9 cellular contexts compared by ENCODE assay signal in the genomic region with DNA sequence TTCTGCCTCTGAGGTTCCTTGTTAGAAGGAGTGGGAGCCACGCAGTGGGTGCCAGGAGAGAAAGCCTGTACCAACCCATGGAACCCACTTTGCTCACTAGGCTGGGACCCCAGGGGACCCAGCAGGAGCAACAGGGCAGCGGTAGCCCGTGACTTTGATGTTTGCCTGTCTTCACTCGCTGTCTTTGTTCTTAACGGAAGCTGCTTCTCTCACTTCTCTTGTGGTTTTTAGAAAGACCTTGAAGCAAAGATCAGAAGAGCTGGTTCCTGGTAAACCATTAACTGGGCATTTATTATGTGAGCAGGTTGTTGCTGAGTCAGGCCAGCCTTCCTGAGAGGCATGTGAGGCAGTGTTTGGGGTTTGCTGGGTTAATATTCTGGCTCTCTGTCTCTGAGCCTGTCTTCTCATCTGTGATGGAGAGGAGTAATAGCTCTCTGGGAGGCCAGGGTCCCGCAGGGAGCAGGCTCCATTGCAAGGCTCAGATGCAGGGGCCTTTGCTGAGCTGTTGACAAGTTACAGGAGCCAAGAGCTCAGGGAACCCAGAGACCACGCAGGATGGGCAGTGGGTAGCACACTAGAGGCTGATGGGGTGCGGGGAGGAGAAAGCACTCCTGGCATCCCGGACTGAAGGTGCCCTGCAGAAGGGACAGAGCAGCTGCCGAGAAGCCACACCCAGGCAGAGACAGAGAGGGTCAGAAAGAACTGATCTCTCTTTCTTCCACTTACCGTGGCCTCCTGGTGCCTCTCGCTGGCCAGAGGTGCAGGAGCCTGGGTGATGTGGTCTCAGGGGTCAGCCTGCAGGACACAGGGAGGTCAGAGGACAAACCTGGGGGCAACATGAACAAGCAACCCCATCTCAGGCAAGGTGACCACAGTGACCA.
DNase-seq lines count a peak whose midpoint lies in the region; ATAC-seq lines count a peak whose summit lies in the region.
"Had no signal": no experiment of that assay in that cellular context is flagged by ENCODE, and none has a peak within 500 bp of the region (broad histone marks: within the 10 kb centered on the region; RNA-seq: fewer than 3 reads in every experiment).

No MANE protein-coding gene starts in this region.

- peaks cover 5% of the 10 kb centered on the region for H3K4me1 Mint-ChIP-seq in activated CD4-positive, alpha-beta T cell treated with anti-CD3 and anti-CD28 coated beads, Interleukin-2, amount 10 ng/mL, durations not matched to agents 24 days and 14 days
- no peaks in the 10 kb centered on the region for H3K4me1 Mint-ChIP-seq in stimulated activated memory B cell treated with anti-CD40 and anti-IgM and Interleukin-4, amounts not matched to agents 10 μg/mL and 1 μg/mL and 100 μg/mL, for 72 hours

- peaks cover 7% of the 10 kb centered on the region for H3K27me3 Mint-ChIP-seq in activated CD4-positive, alpha-beta T cell treated with anti-CD3 and anti-CD28 coated beads, Interleukin-2, amount 10 ng/mL, durations not matched to agents 24 days and 14 days
- H3K27me3 Mint-ChIP-seq in stimulated activated memory B cell treated with anti-CD40 and anti-IgM and Interleukin-4, amounts not matched to agents 10 μg/mL and 1 μg/mL and 100 μg/mL, for 72 hours = peaks cover 22% of the 10 kb centered on the region

- H3K36me3 Mint-ChIP-seq in activated CD4-positive, alpha-beta T cell treated with anti-CD3 and anti-CD28 coated beads, Interleukin-2, amount 10 ng/mL, durations not matched to agents 24 days and 14 days (ENCODE audit: low read depth) = no peaks in the 10 kb centered on the region
- H3K36me3 Mint-ChIP-seq in stimulated activated memory B cell treated with anti-CD40 and anti-IgM and Interleukin-4, amounts not matched to agents 10 μg/mL and 1 μg/mL and 100 μg/mL, for 72 hours = no peaks in the 10 kb centered on the region

- peak; percentile 85 for ATAC-seq in HG02798 (IDR thresholded peaks at IDR 0.05; ENCODE audit: poor library complexity, unreplicated experiment)
- peak; percentile 35 for ATAC-seq in stimulated activated memory B cell treated with anti-CD40 and anti-IgM and Interleukin-4, amounts not matched to agents 10 μg/mL and 1 μg/mL and 100 μg/mL, for 72 hours

- peak; percentile 56 for DNase-seq in activated CD4-positive, alpha-beta T cell treated with anti-CD3 and anti-CD28 coated beads, Interleukin-2, amount 10 ng/mL, durations not matched to agents 24 days and 14 days
- no peak for DNase-seq in activated CD4-positive, alpha-beta T cell treated with anti-CD3 and anti-CD28 coated beads for 4 hours
- DNase-seq in HK-2 (ENCODE audit: unreplicated experiment) = peak; percentile 32
- DNase-seq in D341Med (ENCODE audit: low spot score) = no peak
- no peak for DNase-seq in NCI-H1694 (lab: John Stamatoyannopoulos, UW)
- DNase-seq in SK-N-DZ (ENCODE audit: low spot score) = no peak
- DNase-seq: nucleus accumbens had no signal

- H3K4me3 Mint-ChIP-seq in activated CD4-positive, alpha-beta T cell treated with anti-CD3 and anti-CD28 coated beads, Interleukin-2, amount 10 ng/mL, durations not matched to agents 24 days and 14 days = no peak overlapping the region
- no peak overlapping the region for H3K4me3 Mint-ChIP-seq in stimulated activated memory B cell treated with anti-CD40 and anti-IgM and Interleukin-4, amounts not matched to agents 10 μg/mL and 1 μg/mL and 100 μg/mL, for 72 hours

- H3K27ac Mint-ChIP-seq in activated CD4-positive, alpha-beta T cell treated with anti-CD3 and anti-CD28 coated beads, Interleukin-2, amount 10 ng/mL, durations not matched to agents 24 days and 14 days = no peak overlapping the region
- H3K27ac Mint-ChIP-seq in stimulated activated memory B cell treated with anti-CD40 and anti-IgM and Interleukin-4, amounts not matched to agents 10 μg/mL and 1 μg/mL and 100 μg/mL, for 72 hours = no peak overlapping the region

- no peaks in the 10 kb centered on the region for H3K9me3 Mint-ChIP-seq in activated CD4-positive, alpha-beta T cell treated with anti-CD3 and anti-CD28 coated beads, Interleukin-2, amount 10 ng/mL, durations not matched to agents 24 days and 14 days
- no peaks in the 10 kb centered on the region for H3K9me3 Mint-ChIP-seq in stimulated activated memory B cell treated with anti-CD40 and anti-IgM and Interleukin-4, amounts not matched to agents 10 μg/mL and 1 μg/mL and 100 μg/mL, for 72 hours

- intact Hi-C loops in activated CD4-positive, alpha-beta T cell treated with anti-CD3 and anti-CD28 coated beads, Interleukin-2, amount 10 ng/mL, durations not matched to agents 24 days and 14 days (cut with micrococcal nuclease) = no loop called here

Comparison
In these comparisons a context has a peak if more than half of its experiments do, and no peak if none do; other contexts are left out.
1. DNase-seq: peak in activated CD4-positive, alpha-beta T cell treated with anti-CD3 and anti-CD28 coated beads, Interleukin-2, amount 10 ng/mL, durations not matched to agents 24 days and 14 days (single experiment) and HK-2 (single experiment); none in activated CD4-positive, alpha-beta T cell treated with anti-CD3 and anti-CD28 coated beads for 4 hours (0 of 2), D341Med (single experiment), NCI-H1694 (single experiment) and SK-N-DZ (single experiment).